15 cellular contexts compared by ENCODE assay signal in genomic region chr20:62743777-62744317, GRCh38. TPM values are rescaled to one million over a fixed set of nuclear protein-coding genes. Genes with fewer than 3 reads are reported as not detected.
DNase-seq lines count a peak whose midpoint lies in the region; ATAC-seq and TF ChIP-seq lines count a peak whose summit lies in the region.
"Had no signal": no experiment of that assay in that cellular context is flagged by ENCODE, and none has a peak within 500 bp of the region (broad histone marks: within the 10 kb centered on the region; RNA-seq: fewer than 3 reads in every experiment).

No MANE protein-coding gene starts in this region.

- H3K36me3 Mint-ChIP-seq in activated T-cell treated with anti-CD3 and anti-CD28 coated beads, Interleukin-2, amount 50 U/mL, for 24 hours (ENCODE audit: low read depth) = no peaks in the 10 kb centered on the region

- intact Hi-C loops in left ventricle myocardium superior (cut with micrococcal nuclease) = no loop called here
- intact Hi-C loops in sigmoid colon (cut with DNase I) = no loop called here

- no peaks in the 10 kb centered on the region for H3K9me3 Mint-ChIP-seq in activated T-cell treated with anti-CD3 and anti-CD28 coated beads, Interleukin-2, amount 50 U/mL, for 24 hours
- H3K9me3 Mint-ChIP-seq: CD4-positive, CD25-positive, alpha-beta regulatory T cell had no signal

- no peak for TF ChIP-seq POLR2A in sigmoid colon (IDR thresholded peaks at IDR 0.05)

- H3K27ac Mint-ChIP-seq in activated T-cell treated with anti-CD3 and anti-CD28 coated beads, Interleukin-2, amount 50 U/mL, for 24 hours = no peak overlapping the region

- ATAC-seq in RWPE2 (ENCODE audit: low read depth) (no peak), left ventricle myocardium superior (no peak), HG02852 (IDR thresholded peaks at IDR 0.05; ENCODE audit: unreplicated experiment) (no peak)
- ATAC-seq: A549 had no signal

- H3K27me3 ChIP-seq in RWPE2 (ENCODE audit: insufficient read depth, poor library complexity, severe bottlenecking) (no peaks in the 10 kb centered on the region), sigmoid colon (no peaks in the 10 kb centered on the region)

- TF ChIP-seq CTCF in RWPE2 (IDR thresholded peaks at IDR 0.05; ENCODE audit: poor library complexity, severe bottlenecking) (no peak), sigmoid colon (IDR thresholded peaks at IDR 0.05) (no peak)

- no peak overlapping the region for H3K4me3 Mint-ChIP-seq in activated T-cell treated with anti-CD3 and anti-CD28 coated beads, Interleukin-2, amount 50 U/mL, for 24 hours
- H3K4me3 Mint-ChIP-seq: CD4-positive, CD25-positive, alpha-beta regulatory T cell had no signal

- peaks cover 46% of the 10 kb centered on the region for H3K4me1 Mint-ChIP-seq in activated T-cell treated with anti-CD3 and anti-CD28 coated beads, Interleukin-2, amount 50 U/mL, for 24 hours (ENCODE audit: low read depth)

- H3K36me3 ChIP-seq in RWPE2 (ENCODE audit: low read depth) = no peaks in the 10 kb centered on the region
- no peaks in the 10 kb centered on the region for H3K36me3 ChIP-seq in sigmoid colon

- peak; percentile 17 for DNase-seq in activated T-cell treated with anti-CD3 and anti-CD28 coated beads, Interleukin-2, amount 50 U/mL, for 24 hours
- no peak for DNase-seq in activated T-cell treated with anti-CD3 and anti-CD28 coated beads, Interleukin-2, amount 50 U/mL, for 48 hours
- DNase-seq in RWPE2 (ENCODE audit: low spot score) (peak; percentile 81), left ventricle myocardium superior (peak; percentile 8), sigmoid colon (peak; percentile 52), ACHN (no peak), RPMI8226 (no peak)
- DNase-seq: Calu3; CD4-positive, CD25-positive, alpha-beta regulatory T cell; H7; NCI-H1417 treated with DMSO at 0.1 percent for 48 hours; NCI-H2029 treated with DMSO at 0.1 percent for 48 hours; NCI-H524 had no signal

- no peak overlapping the region for H3K4me3 ChIP-seq in RWPE2 (ENCODE audit: severe bottlenecking)
- H3K4me3 ChIP-seq in sigmoid colon = no peak overlapping the region
- H3K4me3 ChIP-seq: A549 had no signal

- in situ Hi-C loops in ACHN (cut with HindIII; ENCODE audit: low pct_ligation_motif_present, low pct_unique_long_range_greater_than_20kb, low sequenced_read_pairs) = no loop called here

- no peaks in the 10 kb centered on the region for H3K27me3 Mint-ChIP-seq in activated T-cell treated with anti-CD3 and anti-CD28 coated beads, Interleukin-2, amount 50 U/mL, for 24 hours

- peaks cover 26% of the 10 kb centered on the region for H3K4me1 ChIP-seq in RWPE2 (ENCODE audit: insufficient read depth, poor library complexity, severe bottlenecking)
- peaks cover 0 to 53% (median 26%) of the 10 kb centered on the region in 4 donors for H3K4me1 ChIP-seq in sigmoid colon

- TF ChIP-seq EP300 in sigmoid colon (IDR thresholded peaks at IDR 0.05) = no peak

- H3K9me3 ChIP-seq in RWPE2 (ENCODE audit: severe bottlenecking) (no peaks in the 10 kb centered on the region), sigmoid colon (no peaks in the 10 kb centered on the region)
- H3K9me3 ChIP-seq: A549 had no signal

- 85 to 90% methylated on average over 20 of the region's 20 CpGs for WGBS in sigmoid colon, 2 donors

- no peak overlapping the region for H3K27ac ChIP-seq in RWPE2 (ENCODE audit: poor library complexity, severe bottlenecking)
- no peak overlapping the region for H3K27ac ChIP-seq in sigmoid colon
- H3K27ac ChIP-seq: A549 had no signal

RNA-seq across cellular contexts. Expression of gene NTSR1, which starts 35.2 kb away (rescaled TPM):
- total RNA-seq in left ventricle myocardium superior = not detected
- total RNA-seq in sigmoid colon = 10 to 100 TPM in 3 of 4 donors, 1 to 10 TPM in 1; 5.4 to 54.0 (median 27.6) TPM
- 1 to 10 TPM in 1 of 3 donors, under 1 TPM in 1, not detected in 1; 0.60 to 1.4 TPM for polyA plus RNA-seq in sigmoid colon
- total RNA-seq: Calu3 had no signal

RNA-seq across cellular contexts. Expression of gene MRGBP, which starts 52.4 kb away (rescaled TPM):
- total RNA-seq in left ventricle myocardium superior (11.1 TPM), sigmoid colon (10 to 100 TPM in 3 of 4 donors, 1 to 10 TPM in 1; 7.1 to 16.0 (median 12.4) TPM)
- polyA plus RNA-seq in sigmoid colon = 10 to 100 TPM in 2 of 3 donors, 1 to 10 TPM in 1; 8.1 to 11.2 (median 10.2) TPM

Comparison
In these comparisons a context has a peak if more than half of its experiments do, and no peak if none do; other contexts are left out.
1. DNase-seq: peak in activated T-cell treated with anti-CD3 and anti-CD28 coated beads, Interleukin-2, amount 50 U/mL, for 24 hours (single experiment), RWPE2 (single experiment), left ventricle myocardium superior (single experiment) and sigmoid colon (single experiment); none in activated T-cell treated with anti-CD3 and anti-CD28 coated beads, Interleukin-2, amount 50 U/mL, for 48 hours (0 of 2), ACHN (single experiment) and RPMI8226 (single experiment).